Comparison of ENCODE assay signal across 20 cellular contexts in genomic region chr22:21025763-21026755, GRCh38. TPM values are rescaled to one million over a fixed set of nuclear protein-coding genes. Genes with fewer than 3 reads are reported as not detected.
DNase-seq lines count a peak whose midpoint lies in the region; ATAC-seq, FAIRE-seq and TF ChIP-seq lines count a peak whose summit lies in the region.
"Had no signal": no experiment of that assay in that cellular context is flagged by ENCODE, and none has a peak within 500 bp of the region (broad histone marks: within the 10 kb centered on the region; RNA-seq: fewer than 3 reads in every experiment).

No MANE protein-coding gene starts in this region.

- no peaks in the 10 kb centered on the region for H3K9me3 ChIP-seq in CD8-positive, alpha-beta memory T cell (ENCODE audit: low read length)
- H3K9me3 ChIP-seq in keratinocyte (ENCODE audit: control insufficient read depth, low read depth, low read length): no peaks in the 10 kb centered on the region
- no peaks in the 10 kb centered on the region for H3K9me3 ChIP-seq in PC-3 (ENCODE audit: low read length)
- H3K9me3 ChIP-seq: ascending aorta, sigmoid colon, SJSA1, vagina had no signal

- H3K9me2 ChIP-seq in PC-3 (replicated peaks; ENCODE audit: low read length): no peaks in the 10 kb centered on the region

- no peaks in the 10 kb centered on the region for H3K36me3 Mint-ChIP-seq in CD8-positive, alpha-beta memory T cell

- H3K4me1 ChIP-seq in CD8-positive, alpha-beta memory T cell (ENCODE audit: insufficient read depth, low read length): peaks cover 12% of the 10 kb centered on the region
- H3K4me1 ChIP-seq in keratinocyte (ENCODE audit: control insufficient read depth, extremely low read depth, insufficient read depth, low read length) (peaks cover 31% of the 10 kb centered on the region), PC-3 (ENCODE audit: insufficient read depth, low read length) (no peaks in the 10 kb centered on the region)
- H3K4me1 ChIP-seq: ascending aorta, parathyroid adenoma, SJSA1 had no signal

- peaks cover 18 to 19% of the 10 kb centered on the region in 2 donors for H3K27me3 Mint-ChIP-seq in CD8-positive, alpha-beta memory T cell

- H3K79me2 ChIP-seq in keratinocyte (ENCODE audit: control insufficient read depth, insufficient read depth, low read length) (no peaks in the 10 kb centered on the region), PC-3 (ENCODE audit: low read length) (no peaks in the 10 kb centered on the region)
- H3K79me2 ChIP-seq: parathyroid adenoma had no signal

- peak overlapping the region; percentile 72 for H3K4me2 ChIP-seq in keratinocyte (ENCODE audit: control insufficient read depth, extremely low read depth, insufficient read depth, low read depth, low read length)
- no peak overlapping the region for H3K4me2 ChIP-seq in PC-3 (ENCODE audit: low read length)

- H3K4me3 Mint-ChIP-seq in CD8-positive, alpha-beta memory T cell: peak overlapping the region in 1 of 7 donors; percentile 55

- H3K27ac ChIP-seq in CD8-positive, alpha-beta memory T cell (ENCODE audit: low read depth, low read length): no peak overlapping the region
- H3K27ac ChIP-seq in RWPE1 (peak overlapping the region; percentile 95), keratinocyte (ENCODE audit: control insufficient read depth, insufficient read depth, low read length) (peak overlapping the region; percentile 85), PC-3 (ENCODE audit: low read length) (no peak overlapping the region)
- H3K27ac ChIP-seq: ascending aorta, parathyroid adenoma, sigmoid colon, SJSA1, vagina had no signal

- intact Hi-C loops in PC-3 (cut with micrococcal nuclease): no loop called here

- H2AFZ ChIP-seq in keratinocyte (ENCODE audit: control insufficient read depth, low read length): peak overlapping the region; percentile 47
- no peak overlapping the region for H2AFZ ChIP-seq in PC-3 (ENCODE audit: low read length)
- H2AFZ ChIP-seq: parathyroid adenoma had no signal

- no peaks in the 10 kb centered on the region for H3K36me3 ChIP-seq in CD8-positive, alpha-beta memory T cell (ENCODE audit: insufficient read depth, low read length)
- H3K36me3 ChIP-seq in keratinocyte (ENCODE audit: control insufficient read depth in 2 of 2, extremely low read depth in 1 of 2, insufficient read depth in 2 of 2, low read length in 2 of 2) (no peaks in the 10 kb centered on the region), PC-3 (ENCODE audit: low read depth, low read length) (no peaks in the 10 kb centered on the region)
- H3K36me3 ChIP-seq: ascending aorta, sigmoid colon, SJSA1, vagina had no signal

- CTCF ChIA-PET in CD8-positive, alpha-beta memory T cell (lab: Charles Lee): no interaction called here
- CTCF ChIA-PET in RWPE1 (lab: Yijun Ruan, JAX): no interaction called here
- CTCF ChIA-PET in PC-3 (lab: Charles Lee): no interaction called here

- DNase-seq in CD8-positive, alpha-beta memory T cell: no peak
- no peak for DNase-seq in RWPE1 (ENCODE audit: low spot score)
- DNase-seq in keratinocyte (ENCODE audit: low read depth, low spot score): no peak
- no peak for DNase-seq in PC-3
- DNase-seq in DMS 273 (lab: John Stamatoyannopoulos, UW; ENCODE audit: unreplicated experiment): no peak
- no peak for DNase-seq in NCI-H82 treated with DMSO at 0.1 percent for 48 hours (lab: John Stamatoyannopoulos, UW; ENCODE audit: unreplicated experiment)
- DNase-seq: activated gamma-delta T cell, NCI-H1105 treated with DMSO at 0.1 percent for 48 hours, NCI-H2107, sigmoid colon had no signal

- no peaks in the 10 kb centered on the region for H3K9me1 ChIP-seq in keratinocyte (ENCODE audit: control insufficient read depth, extremely low read depth, insufficient read depth, low read length)

- POLR2A ChIA-PET in CD8-positive, alpha-beta memory T cell (lab: Charles Lee): no interaction called here
- POLR2A ChIA-PET in RWPE1 (lab: Yijun Ruan, JAX; ENCODE audit: low non-redundant PET) (no interaction called here), PC-3 (lab: Charles Lee; ENCODE audit: unreplicated experiment) (no interaction called here)

- H4K20me1 ChIP-seq in keratinocyte (ENCODE audit: control insufficient read depth, extremely low read depth, insufficient read depth, low read length) (no peaks in the 10 kb centered on the region), PC-3 (ENCODE audit: low read length) (no peaks in the 10 kb centered on the region)

- no TSS peak for BruUV-seq in PC-3 (replicated peaks; lab: Mats Ljungman, UMichigan)

- H3K4me3 ChIP-seq in CD8-positive, alpha-beta memory T cell (ENCODE audit: low read length): no peak overlapping the region
- H3K4me3 ChIP-seq in keratinocyte (ENCODE audit: control insufficient read depth in 2 of 3, extremely low read depth in 1 of 3, insufficient read depth in 2 of 3, low read depth in 1 of 3, low read length in 3 of 3): peak overlapping the region in 2 of 3 experiments; percentile 19 to 54
- H3K4me3 ChIP-seq in PC-3 (ENCODE audit: low read length): no peak overlapping the region
- H3K4me3 ChIP-seq: ascending aorta, lung, sigmoid colon, SJSA1, vagina had no signal

- no peak for ATAC-seq in PC-3

- peak overlapping the region in 5 of 8 donors; percentile 2 to 83 (median 51) for H3K27ac Mint-ChIP-seq in CD8-positive, alpha-beta memory T cell

- no peak for FAIRE-seq in keratinocyte (lab: Jason Lieb, UNC)
- FAIRE-seq: GM18507, islet of Langerhans had no signal

- H3K9ac ChIP-seq in keratinocyte (ENCODE audit: control insufficient read depth, extremely low read depth, insufficient read depth, low read length) (peak overlapping the region; percentile 73), PC-3 (ENCODE audit: low read length) (no peak overlapping the region)
- H3K9ac ChIP-seq: parathyroid adenoma had no signal

- H3K9me3 Mint-ChIP-seq in CD8-positive, alpha-beta memory T cell: no peaks in the 10 kb centered on the region

- no peaks in the 10 kb centered on the region for H3F3A ChIP-seq in PC-3 (ENCODE audit: low read length, unreplicated experiment)

- dilution Hi-C loops in keratinocyte (cut with MboI; ENCODE audit: extremely low pct_ligation_motif_present, low sequenced_read_pairs): no loop called here

- peaks cover 5% of the 10 kb centered on the region for H3K27me3 ChIP-seq in CD8-positive, alpha-beta memory T cell (ENCODE audit: insufficient read depth, low read length, poor library complexity, severe bottlenecking)
- H3K27me3 ChIP-seq in keratinocyte (ENCODE audit: control insufficient read depth, extremely low read depth, insufficient read depth, low read length): peaks cover 5% of the 10 kb centered on the region
- H3K27me3 ChIP-seq in PC-3 (ENCODE audit: low read length): no peaks in the 10 kb centered on the region
- H3K27me3 ChIP-seq: ascending aorta, SJSA1, vagina had no signal

- no peak for TF ChIP-seq CTCF in RWPE1 (conservative IDR thresholded peaks at IDR 0.05; ENCODE audit: low read depth)
- no peak for TF ChIP-seq CTCF in keratinocyte (optimal IDR thresholded peaks at IDR 0.05 in 1 of 3, IDR thresholded peaks at IDR 0.05 in 1 of 3, conservative IDR thresholded peaks at IDR 0.05 in 1 of 3; ENCODE audit: extremely low read depth in 1 of 3, insufficient read depth in 2 of 3, low read length in 3 of 3)
- TF ChIP-seq CTCF in PC-3 (conservative IDR thresholded peaks at IDR 0.05; ENCODE audit: low read depth, low read length): no peak

- peaks cover 11 to 24% (median 12%) of the 10 kb centered on the region in 3 donors for H3K4me1 Mint-ChIP-seq in CD8-positive, alpha-beta memory T cell

RNA-seq across cellular contexts. Expression of gene SLC7A4, which starts 6.3 kb away (rescaled TPM):
- total RNA-seq in CD8-positive, alpha-beta memory T cell: under 1 TPM; 0.13 to 0.37 TPM
- 0.82 TPM for polyA plus RNA-seq in CD8-positive, alpha-beta memory T cell
- 0.05 to 0.18 TPM (median 0.10 TPM) in 3 replicates for polyA plus RNA-seq in keratinocyte
- not detected for polyA plus RNA-seq in keratinocyte (2011; ENCODE audit: low read depth)
- 0.04 and 0.16 TPM in 2 replicates for polyA plus RNA-seq in keratinocyte (2011; cell fraction: cytosol; rRNA removed)
- polyA plus RNA-seq in keratinocyte (2011; cell fraction: nucleus; rRNA removed): 0.38 and 0.45 TPM in 2 replicates
- polyA plus RNA-seq in keratinocyte (2012; ENCODE audit: low replicate concordance): 0.10 and 0.48 TPM in 2 replicates
- polyA minus RNA-seq in keratinocyte: 0.40 to 0.75 TPM (median 0.54 TPM) in 3 replicates
- not detected for polyA minus RNA-seq in keratinocyte (2011; cell fraction: cytosol; rRNA and poly(A)+ RNA removed)
- polyA minus RNA-seq in keratinocyte (2011; cell fraction: nucleus; rRNA and poly(A)+ RNA removed): 0.31 and 0.63 TPM in 2 replicates
- not detected in 2 replicates for total RNA-seq in PC-3 (2014; rRNA removed)
- total RNA-seq: Daoy; SJSA1; T-helper 2 cell treated with Interferon-gamma antibody and Interleukin-4, amounts not matched to agents 100 ng/mL and 5 ng/mL, for 36 hours had no signal

RNA-seq across cellular contexts. Expression of gene P2RX6, which starts 11.1 kb away (rescaled TPM):
- total RNA-seq in CD8-positive, alpha-beta memory T cell: under 1 TPM; 0.24 to 0.35 TPM
- 0.33 TPM for polyA plus RNA-seq in CD8-positive, alpha-beta memory T cell
- 0.65 to 1.0 TPM (median 0.87 TPM) in 3 replicates for polyA plus RNA-seq in keratinocyte
- polyA plus RNA-seq in keratinocyte (2011; ENCODE audit: low read depth): not detected
- polyA plus RNA-seq in keratinocyte (2011; cell fraction: cytosol; rRNA removed): 0.26 and 0.45 TPM in 2 replicates
- 3.3 and 4.8 TPM in 2 replicates for polyA plus RNA-seq in keratinocyte (2011; cell fraction: nucleus; rRNA removed)
- polyA plus RNA-seq in keratinocyte (2012; ENCODE audit: low replicate concordance): 0.72 and 1.2 TPM in 2 replicates
- polyA minus RNA-seq in keratinocyte: 0.53 to 1.3 TPM (median 0.69 TPM) in 3 replicates
- polyA minus RNA-seq in keratinocyte (2011; cell fraction: cytosol; rRNA and poly(A)+ RNA removed): not detected
- polyA minus RNA-seq in keratinocyte (2011; cell fraction: nucleus; rRNA and poly(A)+ RNA removed): 0.54 and 1.1 TPM in 2 replicates
- 1.1 TPM in 1 of 2 replicates, not detected in the other for total RNA-seq in PC-3 (2014; rRNA removed)
- total RNA-seq: ascending aorta had no signal

RNA-seq across cellular contexts. Expression of gene LRRC74B, which starts 19.7 kb away (rescaled TPM):
- total RNA-seq in CD8-positive, alpha-beta memory T cell: not detected
- not detected for polyA plus RNA-seq in CD8-positive, alpha-beta memory T cell
- polyA plus RNA-seq in keratinocyte: 0.03 TPM in 1 of 3 replicates, not detected in the others
- not detected for polyA plus RNA-seq in keratinocyte (2011; ENCODE audit: low read depth)
- not detected in 2 replicates for polyA plus RNA-seq in keratinocyte (2011; cell fraction: cytosol; rRNA removed)
- polyA plus RNA-seq in keratinocyte (2011; cell fraction: nucleus; rRNA removed): 0.03 TPM in 1 of 2 replicates, not detected in the other
- polyA plus RNA-seq in keratinocyte (2012; ENCODE audit: low replicate concordance): 0.21 TPM in 1 of 2 replicates, not detected in the other
- not detected in 3 replicates for polyA minus RNA-seq in keratinocyte
- polyA minus RNA-seq in keratinocyte (2011; cell fraction: cytosol; rRNA and poly(A)+ RNA removed): not detected
- not detected in 2 replicates for polyA minus RNA-seq in keratinocyte (2011; cell fraction: nucleus; rRNA and poly(A)+ RNA removed)
- total RNA-seq in PC-3 (2014; rRNA removed): not detected in 2 replicates
- total RNA-seq: cerebellum; Daoy; sigmoid colon; SJSA1; T-helper 2 cell treated with Interferon-gamma antibody and Interleukin-4, amounts not matched to agents 100 ng/mL and 5 ng/mL, for 36 hours; vagina had no signal

RNA-seq across cellular contexts. Expression of gene THAP7, which starts 24.1 kb away (rescaled TPM):
- total RNA-seq in CD8-positive, alpha-beta memory T cell: 10 to 100 TPM; 43.9 TPM
- 42.8 TPM for polyA plus RNA-seq in CD8-positive, alpha-beta memory T cell
- 10.4 to 14.8 TPM (median 14.2 TPM) in 3 replicates for polyA plus RNA-seq in keratinocyte
- 11.7 TPM for polyA plus RNA-seq in keratinocyte (2011; ENCODE audit: low read depth)
- 5.6 and 10.7 TPM in 2 replicates for polyA plus RNA-seq in keratinocyte (2011; cell fraction: cytosol; rRNA removed)
- polyA plus RNA-seq in keratinocyte (2011; cell fraction: nucleus; rRNA removed): 11.0 and 12.6 TPM in 2 replicates
- 7.7 and 14.4 TPM in 2 replicates for polyA plus RNA-seq in keratinocyte (2012; ENCODE audit: low replicate concordance)
- 4.3 to 6.5 TPM (median 6.4 TPM) in 3 replicates for polyA minus RNA-seq in keratinocyte
- 6.7 TPM for polyA minus RNA-seq in keratinocyte (2011; cell fraction: cytosol; rRNA and poly(A)+ RNA removed)
- polyA minus RNA-seq in keratinocyte (2011; cell fraction: nucleus; rRNA and poly(A)+ RNA removed): 3.2 and 4.9 TPM in 2 replicates
- 43.0 and 44.3 TPM in 2 replicates for total RNA-seq in PC-3 (2014; rRNA removed)

RNA-seq across cellular contexts. Expression of gene LZTR1, which starts 44.0 kb away (rescaled TPM):
- 10 to 100 TPM; 75.0 to 78.7 TPM for total RNA-seq in CD8-positive, alpha-beta memory T cell
- 17.1 TPM for polyA plus RNA-seq in CD8-positive, alpha-beta memory T cell
- polyA plus RNA-seq in keratinocyte: 36.3 to 41.6 TPM (median 37.0 TPM) in 3 replicates
- 62.8 TPM for polyA plus RNA-seq in keratinocyte (2011; ENCODE audit: low read depth)
- polyA plus RNA-seq in keratinocyte (2011; cell fraction: cytosol; rRNA removed): 16.8 and 24.3 TPM in 2 replicates
- polyA plus RNA-seq in keratinocyte (2011; cell fraction: nucleus; rRNA removed): 197 and 198 TPM in 2 replicates
- 21.9 and 28.0 TPM in 2 replicates for polyA plus RNA-seq in keratinocyte (2012; ENCODE audit: low replicate concordance)
- polyA minus RNA-seq in keratinocyte: 41.7 to 114 TPM (median 62.4 TPM) in 3 replicates
- polyA minus RNA-seq in keratinocyte (2011; cell fraction: cytosol; rRNA and poly(A)+ RNA removed): 21.5 TPM
- polyA minus RNA-seq in keratinocyte (2011; cell fraction: nucleus; rRNA and poly(A)+ RNA removed): 54.1 and 60.0 TPM in 2 replicates
- 41.0 and 49.3 TPM in 2 replicates for total RNA-seq in PC-3 (2014; rRNA removed)

Comparison
In these comparisons a context has a peak if more than half of its experiments do, and no peak if none do; other contexts are left out.
1. H3K27ac ChIP-seq: peak in RWPE1 (single experiment) and keratinocyte (single experiment); none in CD8-positive, alpha-beta memory T cell (single experiment) and PC-3 (single experiment).
2. H3K4me3 ChIP-seq: peak in keratinocyte (2 of 3); none in CD8-positive, alpha-beta memory T cell (single experiment) and PC-3 (single experiment).